Comparison of ENCODE assay signal across 8 cellular contexts in the genomic region with DNA sequence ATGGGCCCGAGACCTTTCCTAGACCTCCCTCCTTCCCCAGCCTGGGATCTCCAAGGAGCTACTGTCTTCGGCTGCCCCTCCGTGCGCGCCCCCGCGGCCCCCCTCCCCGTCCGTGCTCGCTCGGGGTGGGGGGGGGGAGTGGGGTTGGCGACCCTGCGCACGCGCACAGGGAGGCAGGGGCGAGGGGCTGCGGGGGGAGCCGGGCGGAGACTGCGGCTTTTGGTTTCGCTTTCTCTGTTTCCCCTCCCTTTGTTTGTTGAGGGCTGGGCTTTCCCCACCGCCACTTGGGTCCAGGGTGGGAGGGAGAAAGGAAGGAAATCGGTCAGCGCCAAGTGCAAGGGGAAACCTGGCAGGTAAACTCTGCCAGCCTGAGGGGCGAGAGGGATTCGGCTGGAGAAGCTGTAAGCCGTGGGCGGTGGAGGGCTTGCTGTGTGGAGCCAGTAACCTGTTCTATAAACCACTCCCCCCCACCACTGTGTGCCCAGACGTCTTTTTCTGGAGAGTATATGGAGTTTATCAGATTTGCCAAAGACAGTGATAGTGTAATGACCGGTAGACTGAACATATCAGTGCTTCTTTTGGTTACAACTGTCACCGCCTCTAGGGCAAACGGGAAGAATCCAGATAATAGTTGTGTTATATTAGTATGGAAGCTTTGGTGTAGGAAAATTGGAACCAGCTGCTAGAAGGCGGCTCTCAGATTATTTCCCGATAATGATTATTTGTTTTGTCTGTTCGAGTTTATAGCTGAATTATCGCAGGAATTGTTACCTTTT. TPM values are rescaled to one million over a fixed set of nuclear protein-coding genes. Genes with fewer than 3 reads are reported as not detected.
A peak's percentile ranks its signal among the peaks of the same experiment; 100 is the strongest.
DNase-seq lines count a peak whose midpoint lies in the region; ATAC-seq and TF ChIP-seq lines count a peak whose summit lies in the region.

No MANE protein-coding gene starts in this region.

- H3K36me3 Mint-ChIP-seq in endothelial cell (ENCODE audit: low read depth, unreplicated experiment), result peaks cover 14% of the 10 kb centered on the region

- no peaks in the 10 kb centered on the region for H3K27me3 ChIP-seq in AG04450 (ENCODE audit: control insufficient read depth, insufficient read depth, low read length)

- H3K36me3 ChIP-seq in mucosa of descending colon (ENCODE audit: low read depth), result no peaks in the 10 kb centered on the region

- H3K9me3 ChIP-seq in AG04450 (ENCODE audit: control insufficient read depth, insufficient read depth, low read length), result no peaks in the 10 kb centered on the region; the same call in 1 of the 2 replicates
- H3K9me3 ChIP-seq in mucosa of descending colon, result no peaks in the 10 kb centered on the region

- H3K27ac ChIP-seq in AG04450 (ENCODE audit: low read depth, low read length), result peak overlapping the region; percentile 94

- no peaks in the 10 kb centered on the region for H3K9me3 Mint-ChIP-seq in endothelial cell (ENCODE audit: unreplicated experiment)

- peaks cover 22% of the 10 kb centered on the region for H3K4me1 Mint-ChIP-seq in endothelial cell (ENCODE audit: unreplicated experiment)

- intact Hi-C loops in mucosa of descending colon (cut with DNase I, micrococcal nuclease), result no loop called here

- H3K4me3 ChIP-seq in AG04450 (ENCODE audit: low read depth, low read length) (peak overlapping the region; percentile 99), mucosa of descending colon (peak overlapping the region; percentile 91)

- POLR2A ChIA-PET in AG04450 (lab: Yijun Ruan, JAX), result interaction anchor here (0.6 to 3.2 kb wide), 15 partner anchors 11 to 646 kb away, joined by 3 to 26 read pairs (median 7); partner anchors contain the start of genes ACO1, NFX1, SMIM27 and TOPORS

- peaks cover 39% of the 10 kb centered on the region for H3K4me1 ChIP-seq in mucosa of descending colon (ENCODE audit: low read depth)

- ATAC-seq in GM19023 (IDR thresholded peaks at IDR 0.05; ENCODE audit: unreplicated experiment) (peak; percentile 48), HG03354 (IDR thresholded peaks at IDR 0.05; ENCODE audit: poor library complexity, severe bottlenecking, unreplicated experiment) (peak; percentile 47), mucosa of descending colon (peak; percentile 74)

- TF ChIP-seq CTCF in AG04450 (IDR thresholded peaks at IDR 0.05; ENCODE audit: low read depth, low read length), result no peak
- TF ChIP-seq CTCF in endothelial cell (IDR thresholded peaks at IDR 0.05; ENCODE audit: unreplicated experiment), result no peak
- no peak for TF ChIP-seq CTCF in mucosa of descending colon (IDR thresholded peaks at IDR 0.05)

- H3K27ac Mint-ChIP-seq in endothelial cell (ENCODE audit: unreplicated experiment), result peak overlapping the region; percentile 91

- peak overlapping the region; percentile 96 for H3K4me3 Mint-ChIP-seq in endothelial cell (ENCODE audit: unreplicated experiment)

- peaks cover 13% of the 10 kb centered on the region for H3K27me3 Mint-ChIP-seq in endothelial cell (ENCODE audit: unreplicated experiment)

- no peak for DNase-seq in AG04450 (ENCODE audit: low read depth, low spot score)
- peak; percentile 68 for DNase-seq in NCI-H82 (lab: John Stamatoyannopoulos, UW)
- peak; percentile 36 for DNase-seq in activated CD8-positive, alpha-beta memory T cell treated with anti-CD3 and anti-CD28 coated beads, Interleukin-2, amount 50 U/mL, for 1 hour (ENCODE audit: extremely low read depth)
- DNase-seq in endothelial cell (ENCODE audit: low spot score), result peak; percentile 80
- DNase-seq in mucosa of descending colon, result peak; percentile 70 to 80 (median 79)
- DNase-seq in stimulated activated CD8-positive, alpha-beta memory T cell treated with anti-CD3 and anti-CD28 coated beads, Interleukin-4, amount 100 ng/mL, for 4 hours (ENCODE audit: low read depth in 2 of 2, low spot score in 1 of 2), result peak; percentile 48 to 70

- CTCF ChIA-PET in AG04450 (lab: Charles Lee), result interaction anchor here (0.7 to 1.7 kb wide), 3 partner anchors 427 to 647 kb away, joined by 3 to 5 read pairs (median 3); no protein-coding TSS in a partner anchor

RNA-seq across cellular contexts. Expression of gene DNAJA1, which starts 0.7 kb away (rescaled TPM):
- 180 and 237 TPM in 2 replicates for polyA plus RNA-seq in AG04450 (2011; rRNA removed)
- 130 and 177 TPM in 2 replicates for polyA minus RNA-seq in AG04450 (2011; rRNA and poly(A)+ RNA removed)
- total RNA-seq in endothelial cell (ENCODE audit: unreplicated experiment), result 120 TPM
- 100 to 1,000 TPM in 1 of 3 donors, 10 to 100 TPM in 2; 47.3 to 122 (median 74.4) TPM for total RNA-seq in mucosa of descending colon

RNA-seq across cellular contexts. Expression of gene APTX, which starts 24.3 kb away (rescaled TPM):
- polyA plus RNA-seq in AG04450 (2011; rRNA removed), result 39.9 and 46.2 TPM in 2 replicates
- polyA minus RNA-seq in AG04450 (2011; rRNA and poly(A)+ RNA removed), result 20.2 and 26.7 TPM in 2 replicates
- total RNA-seq in endothelial cell (ENCODE audit: unreplicated experiment), result 26.9 TPM
- 10 to 100 TPM; 23.4 to 28.3 (median 27.5) TPM for total RNA-seq in mucosa of descending colon

RNA-seq across cellular contexts. Expression of gene SMU1, which starts 50.7 kb away (rescaled TPM):
- polyA plus RNA-seq in AG04450 (2011; rRNA removed), result 17.1 and 19.6 TPM in 2 replicates
- polyA minus RNA-seq in AG04450 (2011; rRNA and poly(A)+ RNA removed), result 17.8 and 23.8 TPM in 2 replicates
- total RNA-seq in endothelial cell (ENCODE audit: unreplicated experiment) (23.7 TPM), mucosa of descending colon (10 to 100 TPM; 15.5 to 23.6 (median 17.1) TPM)
